In the genomic region with DNA sequence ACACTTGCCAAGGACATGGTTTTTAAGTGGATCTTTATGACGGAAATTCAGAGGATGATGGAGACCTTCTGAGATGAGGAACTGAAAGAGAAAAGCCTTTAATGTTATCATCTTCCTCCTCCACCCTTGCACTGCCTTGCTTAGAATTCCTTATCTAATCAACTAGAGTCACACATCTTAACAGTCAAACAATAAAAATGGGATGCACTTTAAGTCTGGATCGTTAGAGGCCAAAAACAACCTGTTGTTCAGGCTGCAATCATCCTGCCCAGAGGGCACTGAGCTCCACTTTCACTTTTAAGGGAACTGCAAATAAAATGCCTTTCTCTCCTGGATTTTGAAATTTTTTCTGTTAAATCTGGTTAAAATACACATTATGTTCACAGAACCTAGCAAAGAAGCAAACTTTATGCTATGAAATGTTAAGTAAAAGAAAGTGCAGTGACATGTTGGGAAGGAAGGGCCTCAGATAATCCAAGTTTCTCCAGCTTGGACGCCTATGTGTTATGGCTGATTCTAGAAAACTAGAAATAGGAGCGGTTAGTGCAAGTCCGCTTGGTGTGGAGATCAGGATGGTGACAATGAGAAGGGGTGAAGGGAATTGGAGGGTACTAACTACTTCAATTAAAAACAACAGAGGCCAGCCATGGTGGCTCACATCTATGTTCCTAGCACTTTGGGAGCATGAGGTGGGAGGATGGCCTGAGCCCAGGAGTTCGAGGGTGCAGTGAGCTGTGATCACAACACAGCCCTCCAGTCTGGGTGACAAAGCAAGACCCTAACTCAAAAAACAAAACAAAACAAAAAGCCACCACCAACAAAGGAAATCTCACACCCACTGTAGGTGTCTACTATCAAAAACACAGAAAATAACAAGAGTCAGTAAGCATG, we compare ENCODE assay signal across 1 cellular context.
TF ChIP-seq lines count a peak whose summit lies in the region.

No MANE protein-coding gene starts in this region.

TF ChIP-seq in K562, 482 proteins besides CTCF, POLR2A, EP300 and RAD21 (continued from another document and continues in another):
- TF ChIP-seq, protein P1, sequence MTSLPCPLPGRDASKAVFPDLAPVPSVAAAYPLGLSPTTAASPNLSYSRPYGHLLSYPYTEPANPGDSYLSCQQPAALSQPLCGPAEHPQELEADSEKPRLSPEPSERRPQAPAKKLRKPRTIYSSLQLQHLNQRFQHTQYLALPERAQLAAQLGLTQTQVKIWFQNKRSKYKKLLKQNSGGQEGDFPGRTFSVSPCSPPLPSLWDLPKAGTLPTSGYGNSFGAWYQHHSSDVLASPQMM (CRISPR knock-in tag; IDR thresholded peaks at IDR 0.05): no peak
- TF ChIP-seq ZNF41 (CRISPR knock-in tag; conservative IDR thresholded peaks at IDR 0.05) (no peak), HDAC8 (tag; IDR thresholded peaks at IDR 0.05) (no peak), ZNF253 (CRISPR knock-in tag; conservative IDR thresholded peaks at IDR 0.05) (no peak), JUNB (CRISPR knock-in tag; conservative IDR thresholded peaks at IDR 0.05) (no peak), SOX6 (IDR thresholded peaks at IDR 0.05) (peak; percentile 98), TOE1 (IDR thresholded peaks at IDR 0.05; ENCODE audit: borderline replicate concordance) (no peak), TOE1 (CRISPR knock-in tag; IDR thresholded peaks at IDR 0.05; ENCODE audit: borderline replicate concordance, low read depth) (no peak), FOXK1 (CRISPR knock-in tag; IDR thresholded peaks at IDR 0.05; ENCODE audit: borderline replicate concordance) (no peak), KAT7 (CRISPR knock-in tag; IDR thresholded peaks at IDR 0.05; ENCODE audit: borderline replicate concordance) (no peak), ZFP30 (CRISPR knock-in tag; IDR thresholded peaks at IDR 0.05; ENCODE audit: borderline replicate concordance) (no peak), HDGF (IDR thresholded peaks at IDR 0.05) (peak; percentile 59; the same call in 1 of the 2 replicates), NR1H2 (CRISPR knock-in tag; IDR thresholded peaks at IDR 0.05) (no peak; the same call in 1 of the 2 replicates), ZNF444 (CRISPR knock-in tag; IDR thresholded peaks at IDR 0.05) (no peak), MED1 (CRISPR knock-in tag; IDR thresholded peaks at IDR 0.05; ENCODE audit: borderline replicate concordance) (no peak), NRF1 (conservative IDR thresholded peaks at IDR 0.05 in 1 of 2, IDR thresholded peaks at IDR 0.05 in 1 of 2) (0 out of 4 replicates have a peak, but pooled peaks of 1 of the 2 experiments have one; percentile 1), ZKSCAN1 (IDR thresholded peaks at IDR 0.05; ENCODE audit: low read depth, low read length) (0 out of 2 replicates have a peak, but pooled peaks have one; percentile 31), IRF2 (CRISPR knock-in tag; IDR thresholded peaks at IDR 0.05) (no peak), NONO (IDR thresholded peaks at IDR 0.05; ENCODE audit: low read depth in 2 of 2, low read length in 1 of 2) (no peak), RBM22 (IDR thresholded peaks at IDR 0.05; ENCODE audit: low read depth, low read length, poor library complexity, severe bottlenecking) (no peak), BDP1 (IDR thresholded peaks at IDR 0.05; ENCODE audit: insufficient read depth, insufficient read length) (no peak), ZBTB7A (IDR thresholded peaks at IDR 0.05; ENCODE audit: borderline replicate concordance, control insufficient read depth, low read depth, low read length) (no peak), OTX1 (CRISPR knock-in tag; IDR thresholded peaks at IDR 0.05) (no peak), MTA2 (IDR thresholded peaks at IDR 0.05; ENCODE audit: low read depth) (peak; percentile 71), RBM15 (IDR thresholded peaks at IDR 0.05; ENCODE audit: insufficient read depth, low read length) (no peak), ZBED1 (IDR thresholded peaks at IDR 0.05) (no peak), TAF7 (tag; IDR thresholded peaks at IDR 0.05) (no peak), FOS (IDR thresholded peaks at IDR 0.05; ENCODE audit: extremely low read depth, insufficient read length) (no peak), PHB (CRISPR knock-in tag; IDR thresholded peaks at IDR 0.05) (no peak), SMAD2 (IDR thresholded peaks at IDR 0.05; ENCODE audit: low read depth, low read length) (no peak), POLR2H (tag; IDR thresholded peaks at IDR 0.05; ENCODE audit: low read depth) (no peak; the same call in 1 of the 2 replicates), SRSF3 (IDR thresholded peaks at IDR 0.05; ENCODE audit: insufficient read depth, low read length) (no peak)
- TF ChIP-seq, protein P2, sequence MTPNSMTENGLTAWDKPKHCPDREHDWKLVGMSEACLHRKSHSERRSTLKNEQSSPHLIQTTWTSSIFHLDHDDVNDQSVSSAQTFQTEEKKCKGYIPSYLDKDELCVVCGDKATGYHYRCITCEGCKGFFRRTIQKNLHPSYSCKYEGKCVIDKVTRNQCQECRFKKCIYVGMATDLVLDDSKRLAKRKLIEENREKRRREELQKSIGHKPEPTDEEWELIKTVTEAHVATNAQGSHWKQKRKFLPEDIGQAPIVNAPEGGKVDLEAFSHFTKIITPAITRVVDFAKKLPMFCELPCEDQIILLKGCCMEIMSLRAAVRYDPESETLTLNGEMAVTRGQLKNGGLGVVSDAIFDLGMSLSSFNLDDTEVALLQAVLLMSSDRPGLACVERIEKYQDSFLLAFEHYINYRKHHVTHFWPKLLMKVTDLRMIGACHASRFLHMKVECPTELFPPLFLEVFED (CRISPR knock-in tag; conservative IDR thresholded peaks at IDR 0.05): no peak
- TF ChIP-seq, protein P3, sequence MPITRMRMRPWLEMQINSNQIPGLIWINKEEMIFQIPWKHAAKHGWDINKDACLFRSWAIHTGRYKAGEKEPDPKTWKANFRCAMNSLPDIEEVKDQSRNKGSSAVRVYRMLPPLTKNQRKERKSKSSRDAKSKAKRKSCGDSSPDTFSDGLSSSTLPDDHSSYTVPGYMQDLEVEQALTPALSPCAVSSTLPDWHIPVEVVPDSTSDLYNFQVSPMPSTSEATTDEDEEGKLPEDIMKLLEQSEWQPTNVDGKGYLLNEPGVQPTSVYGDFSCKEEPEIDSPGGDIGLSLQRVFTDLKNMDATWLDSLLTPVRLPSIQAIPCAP (CRISPR knock-in tag; IDR thresholded peaks at IDR 0.05; ENCODE audit: borderline replicate concordance): no peak
- TF ChIP-seq, protein P4, sequence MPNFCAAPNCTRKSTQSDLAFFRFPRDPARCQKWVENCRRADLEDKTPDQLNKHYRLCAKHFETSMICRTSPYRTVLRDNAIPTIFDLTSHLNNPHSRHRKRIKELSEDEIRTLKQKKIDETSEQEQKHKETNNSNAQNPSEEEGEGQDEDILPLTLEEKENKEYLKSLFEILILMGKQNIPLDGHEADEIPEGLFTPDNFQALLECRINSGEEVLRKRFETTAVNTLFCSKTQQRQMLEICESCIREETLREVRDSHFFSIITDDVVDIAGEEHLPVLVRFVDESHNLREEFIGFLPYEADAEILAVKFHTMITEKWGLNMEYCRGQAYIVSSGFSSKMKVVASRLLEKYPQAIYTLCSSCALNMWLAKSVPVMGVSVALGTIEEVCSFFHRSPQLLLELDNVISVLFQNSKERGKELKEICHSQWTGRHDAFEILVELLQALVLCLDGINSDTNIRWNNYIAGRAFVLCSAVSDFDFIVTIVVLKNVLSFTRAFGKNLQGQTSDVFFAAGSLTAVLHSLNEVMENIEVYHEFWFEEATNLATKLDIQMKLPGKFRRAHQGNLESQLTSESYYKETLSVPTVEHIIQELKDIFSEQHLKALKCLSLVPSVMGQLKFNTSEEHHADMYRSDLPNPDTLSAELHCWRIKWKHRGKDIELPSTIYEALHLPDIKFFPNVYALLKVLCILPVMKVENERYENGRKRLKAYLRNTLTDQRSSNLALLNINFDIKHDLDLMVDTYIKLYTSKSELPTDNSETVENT (CRISPR knock-in tag; IDR thresholded peaks at IDR 0.05): no peak
- TF ChIP-seq, protein P5, sequence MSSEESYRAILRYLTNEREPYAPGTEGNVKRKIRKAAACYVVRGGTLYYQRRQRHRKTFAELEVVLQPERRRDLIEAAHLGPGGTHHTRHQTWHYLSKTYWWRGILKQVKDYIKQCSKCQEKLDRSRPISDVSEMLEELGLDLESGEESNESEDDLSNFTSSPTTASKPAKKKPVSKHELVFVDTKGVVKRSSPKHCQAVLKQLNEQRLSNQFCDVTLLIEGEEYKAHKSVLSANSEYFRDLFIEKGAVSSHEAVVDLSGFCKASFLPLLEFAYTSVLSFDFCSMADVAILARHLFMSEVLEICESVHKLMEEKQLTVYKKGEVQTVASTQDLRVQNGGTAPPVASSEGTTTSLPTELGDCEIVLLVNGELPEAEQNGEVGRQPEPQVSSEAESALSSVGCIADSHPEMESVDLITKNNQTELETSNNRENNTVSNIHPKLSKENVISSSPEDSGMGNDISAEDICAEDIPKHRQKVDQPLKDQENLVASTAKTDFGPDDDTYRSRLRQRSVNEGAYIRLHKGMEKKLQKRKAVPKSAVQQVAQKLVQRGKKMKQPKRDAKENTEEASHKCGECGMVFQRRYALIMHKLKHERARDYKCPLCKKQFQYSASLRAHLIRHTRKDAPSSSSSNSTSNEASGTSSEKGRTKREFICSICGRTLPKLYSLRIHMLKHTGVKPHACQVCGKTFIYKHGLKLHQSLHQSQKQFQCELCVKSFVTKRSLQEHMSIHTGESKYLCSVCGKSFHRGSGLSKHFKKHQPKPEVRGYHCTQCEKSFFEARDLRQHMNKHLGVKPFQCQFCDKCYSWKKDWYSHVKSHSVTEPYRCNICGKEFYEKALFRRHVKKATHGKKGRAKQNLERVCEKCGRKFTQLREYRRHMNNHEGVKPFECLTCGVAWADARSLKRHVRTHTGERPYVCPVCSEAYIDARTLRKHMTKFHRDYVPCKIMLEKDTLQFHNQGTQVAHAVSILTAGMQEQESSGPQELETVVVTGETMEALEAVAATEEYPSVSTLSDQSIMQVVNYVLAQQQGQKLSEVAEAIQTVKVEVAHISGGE (CRISPR knock-in tag; IDR thresholded peaks at IDR 0.05): peak in 1 of 3 experiments; percentile 52; a peak in 2 of 6 replicates
- TF ChIP-seq, protein P6, sequence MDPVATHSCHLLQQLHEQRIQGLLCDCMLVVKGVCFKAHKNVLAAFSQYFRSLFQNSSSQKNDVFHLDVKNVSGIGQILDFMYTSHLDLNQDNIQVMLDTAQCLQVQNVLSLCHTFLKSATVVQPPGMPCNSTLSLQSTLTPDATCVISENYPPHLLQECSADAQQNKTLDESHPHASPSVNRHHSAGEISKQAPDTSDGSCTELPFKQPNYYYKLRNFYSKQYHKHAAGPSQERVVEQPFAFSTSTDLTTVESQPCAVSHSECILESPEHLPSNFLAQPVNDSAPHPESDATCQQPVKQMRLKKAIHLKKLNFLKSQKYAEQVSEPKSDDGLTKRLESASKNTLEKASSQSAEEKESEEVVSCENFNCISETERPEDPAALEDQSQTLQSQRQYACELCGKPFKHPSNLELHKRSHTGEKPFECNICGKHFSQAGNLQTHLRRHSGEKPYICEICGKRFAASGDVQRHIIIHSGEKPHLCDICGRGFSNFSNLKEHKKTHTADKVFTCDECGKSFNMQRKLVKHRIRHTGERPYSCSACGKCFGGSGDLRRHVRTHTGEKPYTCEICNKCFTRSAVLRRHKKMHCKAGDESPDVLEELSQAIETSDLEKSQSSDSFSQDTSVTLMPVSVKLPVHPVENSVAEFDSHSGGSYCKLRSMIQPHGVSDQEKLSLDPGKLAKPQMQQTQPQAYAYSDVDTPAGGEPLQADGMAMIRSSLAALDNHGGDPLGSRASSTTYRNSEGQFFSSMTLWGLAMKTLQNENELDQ (CRISPR knock-in tag; IDR thresholded peaks at IDR 0.05; ENCODE audit: borderline replicate concordance): no peak
- TF ChIP-seq, protein P7, sequence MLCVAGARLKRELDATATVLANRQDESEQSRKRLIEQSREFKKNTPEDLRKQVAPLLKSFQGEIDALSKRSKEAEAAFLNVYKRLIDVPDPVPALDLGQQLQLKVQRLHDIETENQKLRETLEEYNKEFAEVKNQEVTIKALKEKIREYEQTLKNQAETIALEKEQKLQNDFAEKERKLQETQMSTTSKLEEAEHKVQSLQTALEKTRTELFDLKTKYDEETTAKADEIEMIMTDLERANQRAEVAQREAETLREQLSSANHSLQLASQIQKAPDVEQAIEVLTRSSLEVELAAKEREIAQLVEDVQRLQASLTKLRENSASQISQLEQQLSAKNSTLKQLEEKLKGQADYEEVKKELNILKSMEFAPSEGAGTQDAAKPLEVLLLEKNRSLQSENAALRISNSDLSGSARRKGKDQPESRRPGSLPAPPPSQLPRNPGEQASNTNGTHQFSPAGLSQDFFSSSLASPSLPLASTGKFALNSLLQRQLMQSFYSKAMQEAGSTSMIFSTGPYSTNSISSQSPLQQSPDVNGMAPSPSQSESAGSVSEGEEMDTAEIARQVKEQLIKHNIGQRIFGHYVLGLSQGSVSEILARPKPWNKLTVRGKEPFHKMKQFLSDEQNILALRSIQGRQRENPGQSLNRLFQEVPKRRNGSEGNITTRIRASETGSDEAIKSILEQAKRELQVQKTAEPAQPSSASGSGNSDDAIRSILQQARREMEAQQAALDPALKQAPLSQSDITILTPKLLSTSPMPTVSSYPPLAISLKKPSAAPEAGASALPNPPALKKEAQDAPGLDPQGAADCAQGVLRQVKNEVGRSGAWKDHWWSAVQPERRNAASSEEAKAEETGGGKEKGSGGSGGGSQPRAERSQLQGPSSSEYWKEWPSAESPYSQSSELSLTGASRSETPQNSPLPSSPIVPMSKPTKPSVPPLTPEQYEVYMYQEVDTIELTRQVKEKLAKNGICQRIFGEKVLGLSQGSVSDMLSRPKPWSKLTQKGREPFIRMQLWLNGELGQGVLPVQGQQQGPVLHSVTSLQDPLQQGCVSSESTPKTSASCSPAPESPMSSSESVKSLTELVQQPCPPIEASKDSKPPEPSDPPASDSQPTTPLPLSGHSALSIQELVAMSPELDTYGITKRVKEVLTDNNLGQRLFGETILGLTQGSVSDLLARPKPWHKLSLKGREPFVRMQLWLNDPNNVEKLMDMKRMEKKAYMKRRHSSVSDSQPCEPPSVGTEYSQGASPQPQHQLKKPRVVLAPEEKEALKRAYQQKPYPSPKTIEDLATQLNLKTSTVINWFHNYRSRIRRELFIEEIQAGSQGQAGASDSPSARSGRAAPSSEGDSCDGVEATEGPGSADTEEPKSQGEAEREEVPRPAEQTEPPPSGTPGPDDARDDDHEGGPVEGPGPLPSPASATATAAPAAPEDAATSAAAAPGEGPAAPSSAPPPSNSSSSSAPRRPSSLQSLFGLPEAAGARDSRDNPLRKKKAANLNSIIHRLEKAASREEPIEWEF (CRISPR knock-in tag; IDR thresholded peaks at IDR 0.05): no peak
- TF ChIP-seq, protein P8, sequence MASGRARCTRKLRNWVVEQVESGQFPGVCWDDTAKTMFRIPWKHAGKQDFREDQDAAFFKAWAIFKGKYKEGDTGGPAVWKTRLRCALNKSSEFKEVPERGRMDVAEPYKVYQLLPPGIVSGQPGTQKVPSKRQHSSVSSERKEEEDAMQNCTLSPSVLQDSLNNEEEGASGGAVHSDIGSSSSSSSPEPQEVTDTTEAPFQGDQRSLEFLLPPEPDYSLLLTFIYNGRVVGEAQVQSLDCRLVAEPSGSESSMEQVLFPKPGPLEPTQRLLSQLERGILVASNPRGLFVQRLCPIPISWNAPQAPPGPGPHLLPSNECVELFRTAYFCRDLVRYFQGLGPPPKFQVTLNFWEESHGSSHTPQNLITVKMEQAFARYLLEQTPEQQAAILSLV (tag; IDR thresholded peaks at IDR 0.05): no peak
- TF ChIP-seq, protein P9, sequence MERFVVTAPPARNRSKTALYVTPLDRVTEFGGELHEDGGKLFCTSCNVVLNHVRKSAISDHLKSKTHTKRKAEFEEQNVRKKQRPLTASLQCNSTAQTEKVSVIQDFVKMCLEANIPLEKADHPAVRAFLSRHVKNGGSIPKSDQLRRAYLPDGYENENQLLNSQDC (CRISPR knock-in tag; IDR thresholded peaks at IDR 0.05): no peak
